Comparison of ENCODE assay signal across 33 cellular contexts in the genomic region with DNA sequence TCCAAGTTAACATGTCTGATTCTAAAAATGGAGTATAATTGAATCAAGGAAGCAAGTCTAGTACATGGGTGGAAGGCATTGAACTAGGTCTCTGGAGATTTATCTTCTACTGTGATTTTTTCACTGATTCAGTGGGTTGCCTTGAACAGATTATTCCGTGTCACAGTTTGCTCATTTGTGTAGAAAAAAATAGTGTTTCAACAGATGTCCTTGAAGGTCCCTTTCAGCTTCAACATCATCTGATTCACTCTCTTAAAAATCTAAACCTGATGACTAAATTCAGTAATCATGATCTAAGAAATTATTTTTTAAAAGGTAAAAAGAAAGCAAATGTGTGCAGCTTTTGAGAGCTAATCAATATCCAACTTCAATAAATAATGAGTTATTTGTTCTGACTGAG.
"Had no signal": no experiment of that assay in that cellular context is flagged by ENCODE, and none has a peak within 500 bp of the region (broad histone marks: within the 10 kb centered on the region; RNA-seq: fewer than 3 reads in every experiment).

No MANE protein-coding gene starts in this region.

- H3K36me3 ChIP-seq: ascending aorta, breast epithelium, cardiac muscle cell, colonic mucosa, esophagus squamous epithelium, WERI-Rb-1 had no signal

- H3K9me3 Mint-ChIP-seq: activated B cell treated with CpG ODN at 0.5 μM for 24 hours; activated CD4-positive, alpha-beta memory T cell treated with anti-CD3 and anti-CD28 coated beads for 36 hours; activated naive CD4-positive, alpha-beta T cell treated with anti-CD3 and anti-CD28 coated beads for 36 hours; activated naive CD4-positive, alpha-beta T cell treated with anti-CD3 and anti-CD28 coated beads, Interleukin-2, amount 50 U/mL, for 24 hours; activated naive CD8-positive, alpha-beta T cell treated with anti-CD3 and anti-CD28 coated beads for 36 hours; activated naive CD8-positive, alpha-beta T cell treated with anti-CD3 and anti-CD28 coated beads, Interleukin-2, amount 50 U/mL, for 24 hours; activated T-helper 1 cell treated with anti-CD3 and anti-CD28 coated beads, Interleukin-12 subunit alpha, Interleukin-12 subunit beta, Interleukin-2, Interleukin-4 antibody, amounts not matched to agents 30 ng/mL and 10 ng/mL and 1 ng/mL, durations not matched to agents 14 hours and 24 hours and 36 hours; activated T-helper 2 cell treated with anti-CD3 and anti-CD28 coated beads, Interferon-gamma antibody, Interleukin-2, Interleukin-4, amounts not matched to agents 10 μg/mL and 5 μg/mL and 100 μg/mL, durations not matched to agents 14 hours and 24 hours and 36 hours had no signal

- H3K9me3 ChIP-seq: ascending aorta, colonic mucosa, esophagus squamous epithelium had no signal

- H3K4me3 ChIP-seq: ascending aorta, breast epithelium, cardiac muscle cell, colonic mucosa, esophagus squamous epithelium had no signal

- H3K4me1 Mint-ChIP-seq: activated B cell treated with CpG ODN at 0.5 μM for 24 hours; activated CD8-positive, alpha-beta memory T cell treated with anti-CD3 and anti-CD28 coated beads, Interleukin-2, amount 10 ng/mL, durations not matched to agents 7 days and 5 days; activated naive CD4-positive, alpha-beta T cell treated with anti-CD3 and anti-CD28 coated beads, Interleukin-2, amount 50 U/mL, for 24 hours; activated naive CD8-positive, alpha-beta T cell treated with anti-CD3 and anti-CD28 coated beads for 36 hours; activated naive CD8-positive, alpha-beta T cell treated with anti-CD3 and anti-CD28 coated beads, Interleukin-2, amount 50 U/mL, for 24 hours; brain had no signal

- DNase-seq: activated B cell treated with CpG ODN at 0.5 μM for 24 hours; activated CD4-positive, alpha-beta memory T cell treated with anti-CD3 and anti-CD28 coated beads for 36 hours; activated CD4-positive, alpha-beta T cell treated with anti-CD3 and anti-CD28 coated beads for 1 hour; activated CD4-positive, alpha-beta T cell treated with anti-CD3 and anti-CD28 coated beads for 4 hours; activated CD8-positive, alpha-beta memory T cell treated with anti-CD3 and anti-CD28 coated beads, Interleukin-2, amount 10 ng/mL, durations not matched to agents 7 days and 5 days; activated CD8-positive, alpha-beta memory T cell treated with anti-CD3 and anti-CD28 coated beads, Interleukin-2, amount 50 U/mL, for 4 hours; activated CD8-positive, alpha-beta T cell treated with anti-CD3 and anti-CD28 coated beads, Interleukin-2, amount 10 ng/mL, durations not matched to agents 7 days and 5 days; activated effector memory CD4-positive, alpha-beta T cell treated with anti-CD3 and anti-CD28 coated beads, Interleukin-2, amount 50 U/mL, for 16 hours; activated naive CD4-positive, alpha-beta T cell treated with anti-CD3 and anti-CD28 coated beads for 36 hours; activated naive CD8-positive, alpha-beta T cell treated with anti-CD3 and anti-CD28 coated beads for 36 hours; activated naive CD8-positive, alpha-beta T cell treated with anti-CD3 and anti-CD28 coated beads, Interleukin-2, amount 50 U/mL, for 24 hours; activated T-cell treated with anti-CD3 and anti-CD28 coated beads, Interleukin-2, amount 50 U/mL, for 1 hour; activated T-cell treated with anti-CD3 and anti-CD28 coated beads, Interleukin-2, amount 50 U/mL, for 48 hours; central memory CD4-positive, alpha-beta T cell; cerebellar nuclear complex; colonic mucosa; effector CD8-positive, alpha-beta T cell; esophagus squamous epithelium; foreskin fibroblast; head of caudate nucleus; T-helper 1 cell; T-helper 17 cell; T1000; WERI-Rb-1 had no signal

- H3K27me3 Mint-ChIP-seq: activated B cell treated with CpG ODN at 0.5 μM for 24 hours; activated CD8-positive, alpha-beta memory T cell treated with anti-CD3 and anti-CD28 coated beads, Interleukin-2, amount 10 ng/mL, durations not matched to agents 7 days and 5 days; T-helper 17 cell had no signal

- ATAC-seq: activated CD8-positive, alpha-beta memory T cell treated with anti-CD3 and anti-CD28 coated beads, Interleukin-2, amount 10 ng/mL, durations not matched to agents 7 days and 5 days; activated CD8-positive, alpha-beta T cell treated with anti-CD3 and anti-CD28 coated beads, Interleukin-2, amount 10 ng/mL, durations not matched to agents 7 days and 5 days; activated naive CD8-positive, alpha-beta T cell treated with anti-CD3 and anti-CD28 coated beads, Interleukin-2, amount 50 U/mL, for 24 hours; T-helper 17 cell had no signal

- H3K27ac Mint-ChIP-seq: activated B cell treated with CpG ODN at 0.5 μM for 24 hours; activated CD4-positive, alpha-beta memory T cell treated with anti-CD3 and anti-CD28 coated beads for 36 hours; activated CD8-positive, alpha-beta memory T cell treated with anti-CD3 and anti-CD28 coated beads, Interleukin-2, amount 10 ng/mL, durations not matched to agents 7 days and 5 days; activated CD8-positive, alpha-beta T cell treated with anti-CD3 and anti-CD28 coated beads, Interleukin-2, amount 10 ng/mL, durations not matched to agents 7 days and 5 days; activated naive CD4-positive, alpha-beta T cell treated with anti-CD3 and anti-CD28 coated beads for 36 hours; activated naive CD4-positive, alpha-beta T cell treated with anti-CD3 and anti-CD28 coated beads, Interleukin-2, amount 50 U/mL, for 24 hours; activated naive CD8-positive, alpha-beta T cell treated with anti-CD3 and anti-CD28 coated beads for 36 hours; activated naive CD8-positive, alpha-beta T cell treated with anti-CD3 and anti-CD28 coated beads, Interleukin-2, amount 50 U/mL, for 24 hours; activated T-helper 1 cell treated with anti-CD3 and anti-CD28 coated beads, Interleukin-12 subunit alpha, Interleukin-12 subunit beta, Interleukin-2, Interleukin-4 antibody, amounts not matched to agents 30 ng/mL and 10 ng/mL and 1 ng/mL, durations not matched to agents 14 hours and 24 hours and 36 hours; activated T-helper 2 cell treated with anti-CD3 and anti-CD28 coated beads, Interferon-gamma antibody, Interleukin-2, Interleukin-4, amounts not matched to agents 10 μg/mL and 5 μg/mL and 100 μg/mL, durations not matched to agents 14 hours and 24 hours and 36 hours; brain; T-helper 17 cell; T-helper 2 cell treated with Interferon-gamma antibody and Interleukin-4, amounts not matched to agents 5 μg/mL and 100 μg/mL, for 36 hours had no signal

- H3K27ac ChIP-seq: ascending aorta, breast epithelium, cardiac muscle cell, colonic mucosa, epithelial cell of prostate, esophagus squamous epithelium, WERI-Rb-1 had no signal

- H3K36me3 Mint-ChIP-seq: activated CD4-positive, alpha-beta memory T cell treated with anti-CD3 and anti-CD28 coated beads for 36 hours; activated CD8-positive, alpha-beta memory T cell treated with anti-CD3 and anti-CD28 coated beads, Interleukin-2, amount 10 ng/mL, durations not matched to agents 7 days and 5 days; activated naive CD4-positive, alpha-beta T cell treated with anti-CD3 and anti-CD28 coated beads, Interleukin-2, amount 50 U/mL, for 24 hours; activated naive CD8-positive, alpha-beta T cell treated with anti-CD3 and anti-CD28 coated beads for 36 hours; brain had no signal

- H3K27me3 ChIP-seq: ascending aorta, breast epithelium, cardiac muscle cell, colonic mucosa, esophagus squamous epithelium had no signal

- H3K4me1 ChIP-seq: ascending aorta, breast epithelium, colonic mucosa, esophagus squamous epithelium had no signal

- H3K4me3 Mint-ChIP-seq: activated B cell treated with CpG ODN at 0.5 μM for 24 hours; activated CD4-positive, alpha-beta memory T cell treated with anti-CD3 and anti-CD28 coated beads for 36 hours; activated CD8-positive, alpha-beta memory T cell treated with anti-CD3 and anti-CD28 coated beads, Interleukin-2, amount 10 ng/mL, durations not matched to agents 7 days and 5 days; activated CD8-positive, alpha-beta T cell treated with anti-CD3 and anti-CD28 coated beads, Interleukin-2, amount 10 ng/mL, durations not matched to agents 7 days and 5 days; activated naive CD4-positive, alpha-beta T cell treated with anti-CD3 and anti-CD28 coated beads for 36 hours; activated naive CD4-positive, alpha-beta T cell treated with anti-CD3 and anti-CD28 coated beads, Interleukin-2, amount 50 U/mL, for 24 hours; activated naive CD8-positive, alpha-beta T cell treated with anti-CD3 and anti-CD28 coated beads for 36 hours; activated naive CD8-positive, alpha-beta T cell treated with anti-CD3 and anti-CD28 coated beads, Interleukin-2, amount 50 U/mL, for 24 hours; activated T-helper 1 cell treated with anti-CD3 and anti-CD28 coated beads, Interleukin-12 subunit alpha, Interleukin-12 subunit beta, Interleukin-2, Interleukin-4 antibody, amounts not matched to agents 30 ng/mL and 10 ng/mL and 1 ng/mL, durations not matched to agents 14 hours and 24 hours and 36 hours; brain; T-helper 17 cell; T-helper 2 cell treated with Interferon-gamma antibody and Interleukin-4, amounts not matched to agents 5 μg/mL and 100 μg/mL, for 36 hours had no signal
